20 cellular contexts compared by ENCODE assay signal in genomic region chr20:6160736-6161135, GRCh38. TPM values are rescaled to one million over a fixed set of nuclear protein-coding genes. Genes with fewer than 3 reads are reported as not detected.
DNase-seq lines count a peak whose midpoint lies in the region; ATAC-seq and TF ChIP-seq lines count a peak whose summit lies in the region.
"Had no signal": no experiment of that assay in that cellular context is flagged by ENCODE, and none has a peak within 500 bp of the region (broad histone marks: within the 10 kb centered on the region; RNA-seq: fewer than 3 reads in every experiment).

No MANE protein-coding gene starts in this region.

- peaks cover 20% of the 10 kb centered on the region for H3K4me1 Mint-ChIP-seq in WTC11
- H3K4me1 Mint-ChIP-seq: B cell; CD4-positive, CD25-positive, alpha-beta regulatory T cell had no signal

- H3K27me3 ChIP-seq in KMS-11 (ENCODE audit: insufficient read depth, low read depth) (no peaks in the 10 kb centered on the region), dorsolateral prefrontal cortex (peaks cover 0 to 5% (median 0%) of the 10 kb centered on the region in 45 donors)
- H3K27me3 ChIP-seq: BLaER1 had no signal

- H3K36me3 Mint-ChIP-seq in WTC11, result peaks cover 18% of the 10 kb centered on the region
- H3K36me3 Mint-ChIP-seq: CD4-positive, CD25-positive, alpha-beta regulatory T cell had no signal

- H3K4me2 ChIP-seq in KMS-11, result peak overlapping the region; percentile 23; the same call in 1 of the 2 replicates
- H3K4me2 ChIP-seq: BLaER1 had no signal

- POLR2A ChIA-PET in WTC11 (lab: Charles Lee), result no interaction called here

- ATAC-seq in WTC11 (peak; percentile 51; the same call in 1 of the 2 replicates), GM19035 (IDR thresholded peaks at IDR 0.05; ENCODE audit: unreplicated experiment) (no peak), GM21528 (IDR thresholded peaks at IDR 0.05; ENCODE audit: low FRiP score, unreplicated experiment) (no peak)

- H3K79me2 ChIP-seq in KMS-11 (ENCODE audit: insufficient read depth, low read depth), result no peaks in the 10 kb centered on the region

- CTCF ChIA-PET in WTC11 (lab: Charles Lee), result no interaction called here

- no peak overlapping the region for H3K9ac ChIP-seq in KMS-11
- H3K9ac ChIP-seq: BLaER1 had no signal

- H3K27me3 Mint-ChIP-seq in WTC11 (ENCODE audit: low read depth), result 0 out of 2 replicates have a peak, but pooled peaks cover 3% of the 10 kb centered on the region

- no peaks in the 10 kb centered on the region for H3K36me3 ChIP-seq in KMS-11 (ENCODE audit: insufficient read depth)
- H3K36me3 ChIP-seq: BLaER1, HAP-1 had no signal

- TF ChIP-seq CTCF in KMS-11 (conservative IDR thresholded peaks at IDR 0.05; ENCODE audit: low read depth, low read length), result no peak
- TF ChIP-seq CTCF in WTC11 (IDR thresholded peaks at IDR 0.05), result no peak
- TF ChIP-seq CTCF in dorsolateral prefrontal cortex (IDR thresholded peaks at IDR 0.05 in 54 of 56, conservative IDR thresholded peaks at IDR 0.05 in 2 of 56; ENCODE audit: low read depth in 1 of 56, partially characterized antibody in 56 of 56), result no peak

- H3K9me3 Mint-ChIP-seq in WTC11, result peaks cover 31% of the 10 kb centered on the region
- H3K9me3 Mint-ChIP-seq: HFFc6 had no signal

- DNase-seq in NCI-H146 treated with DMSO at 0.1 percent for 48 hours (lab: John Stamatoyannopoulos, UW; ENCODE audit: unreplicated experiment), result peak; percentile 25
- DNase-seq in WTC11 (ENCODE audit: low spot score), result no peak
- DNase-seq in NCI-H1092 treated with DMSO at 0.1 percent for 48 hours (lab: John Stamatoyannopoulos, UW), result no peak
- no peak for DNase-seq in dorsolateral prefrontal cortex
- DNase-seq: Calu3; CD4-positive, CD25-positive, alpha-beta regulatory T cell; COR-L47; DMS53; DMS79 treated with DMSO at 0.1 percent for 48 hours; GF-D8; GOT3; HFFc6 had no signal

- H3K27ac ChIP-seq in KMS-11 (peak overlapping the region; percentile 7; the same call in 1 of the 2 replicates), dorsolateral prefrontal cortex (no peak overlapping the region)
- H3K27ac ChIP-seq: BLaER1, C4-2B had no signal

- H3K27ac Mint-ChIP-seq in WTC11, result no peak overlapping the region
- H3K27ac Mint-ChIP-seq: B cell; CD4-positive, CD25-positive, alpha-beta regulatory T cell; HFFc6 had no signal

- no peaks in the 10 kb centered on the region for H4K20me1 ChIP-seq in KMS-11 (ENCODE audit: insufficient read depth)
- H4K20me1 ChIP-seq: BLaER1 had no signal

- no peak overlapping the region for H3K4me3 ChIP-seq in KMS-11 (IDR thresholded peaks at IDR 0.05; ENCODE audit: insufficient read depth, low read depth, low read length)
- no peak overlapping the region for H3K4me3 ChIP-seq in dorsolateral prefrontal cortex
- H3K4me3 ChIP-seq: BLaER1, HAP-1 had no signal

- intact Hi-C loops in dorsolateral prefrontal cortex (cut with DNase I), result no loop called here

- H2AFZ ChIP-seq in KMS-11 (ENCODE audit: low read depth), result no peak overlapping the region

- H3K4me1 ChIP-seq in KMS-11 (ENCODE audit: low read depth, poor library complexity, severe bottlenecking), result peaks cover 33% of the 10 kb centered on the region
- H3K4me1 ChIP-seq: BLaER1 had no signal

- no peak overlapping the region for H3K4me3 Mint-ChIP-seq in WTC11
- H3K4me3 Mint-ChIP-seq: B cell; CD4-positive, CD25-positive, alpha-beta regulatory T cell; HFFc6 had no signal

TF ChIP-seq in WTC11, 78 proteins besides CTCF, POLR2A, EP300 and RAD21:
- TF ChIP-seq, protein P1, sequence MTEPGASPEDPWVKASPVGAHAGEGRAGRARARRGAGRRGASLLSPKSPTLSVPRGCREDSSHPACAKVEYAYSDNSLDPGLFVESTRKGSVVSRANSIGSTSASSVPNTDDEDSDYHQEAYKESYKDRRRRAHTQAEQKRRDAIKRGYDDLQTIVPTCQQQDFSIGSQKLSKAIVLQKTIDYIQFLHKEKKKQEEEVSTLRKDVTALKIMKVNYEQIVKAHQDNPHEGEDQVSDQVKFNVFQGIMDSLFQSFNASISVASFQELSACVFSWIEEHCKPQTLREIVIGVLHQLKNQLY (CRISPR knock-in tag; IDR thresholded peaks at IDR 0.05), result no peak
- TF ChIP-seq E2F5 (CRISPR knock-in tag; IDR thresholded peaks at IDR 0.05) (no peak), ETV6 (CRISPR knock-in tag; IDR thresholded peaks at IDR 0.05) (no peak), CBFB (CRISPR knock-in tag; IDR thresholded peaks at IDR 0.05; ENCODE audit: low read depth) (no peak), ZNF232 (CRISPR knock-in tag; IDR thresholded peaks at IDR 0.05) (no peak), E2F1 (CRISPR knock-in tag; IDR thresholded peaks at IDR 0.05) (no peak), NR2C2 (CRISPR knock-in tag; IDR thresholded peaks at IDR 0.05) (no peak), MYBL2 (CRISPR knock-in tag; IDR thresholded peaks at IDR 0.05) (no peak), FOXP1 (CRISPR knock-in tag; IDR thresholded peaks at IDR 0.05; ENCODE audit: borderline replicate concordance) (no peak)
- TF ChIP-seq, protein P2, sequence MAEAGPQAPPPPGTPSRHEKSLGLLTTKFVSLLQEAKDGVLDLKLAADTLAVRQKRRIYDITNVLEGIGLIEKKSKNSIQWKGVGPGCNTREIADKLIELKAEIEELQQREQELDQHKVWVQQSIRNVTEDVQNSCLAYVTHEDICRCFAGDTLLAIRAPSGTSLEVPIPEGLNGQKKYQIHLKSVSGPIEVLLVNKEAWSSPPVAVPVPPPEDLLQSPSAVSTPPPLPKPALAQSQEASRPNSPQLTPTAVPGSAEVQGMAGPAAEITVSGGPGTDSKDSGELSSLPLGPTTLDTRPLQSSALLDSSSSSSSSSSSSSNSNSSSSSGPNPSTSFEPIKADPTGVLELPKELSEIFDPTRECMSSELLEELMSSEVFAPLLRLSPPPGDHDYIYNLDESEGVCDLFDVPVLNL (CRISPR knock-in tag; IDR thresholded peaks at IDR 0.05; ENCODE audit: borderline replicate concordance, low read depth), result no peak

RNA-seq across cellular contexts. Expression of gene FERMT1, which starts 37.9 kb away (rescaled TPM):
- total RNA-seq in WTC11 (2021), result 16.8 to 23.0 TPM (median 17.6 TPM) in 3 replicates
- total RNA-seq in dorsolateral prefrontal cortex, result 10 to 100 TPM in 2 of 120 experiments, 1 to 10 TPM in 118; 1.1 to 10.1 (median 4.1) TPM
- total RNA-seq: B cell; CD4-positive, CD25-positive, alpha-beta regulatory T cell; G401 had no signal
